Comparison of ENCODE assay signal across 8 cellular contexts in the genomic region with DNA sequence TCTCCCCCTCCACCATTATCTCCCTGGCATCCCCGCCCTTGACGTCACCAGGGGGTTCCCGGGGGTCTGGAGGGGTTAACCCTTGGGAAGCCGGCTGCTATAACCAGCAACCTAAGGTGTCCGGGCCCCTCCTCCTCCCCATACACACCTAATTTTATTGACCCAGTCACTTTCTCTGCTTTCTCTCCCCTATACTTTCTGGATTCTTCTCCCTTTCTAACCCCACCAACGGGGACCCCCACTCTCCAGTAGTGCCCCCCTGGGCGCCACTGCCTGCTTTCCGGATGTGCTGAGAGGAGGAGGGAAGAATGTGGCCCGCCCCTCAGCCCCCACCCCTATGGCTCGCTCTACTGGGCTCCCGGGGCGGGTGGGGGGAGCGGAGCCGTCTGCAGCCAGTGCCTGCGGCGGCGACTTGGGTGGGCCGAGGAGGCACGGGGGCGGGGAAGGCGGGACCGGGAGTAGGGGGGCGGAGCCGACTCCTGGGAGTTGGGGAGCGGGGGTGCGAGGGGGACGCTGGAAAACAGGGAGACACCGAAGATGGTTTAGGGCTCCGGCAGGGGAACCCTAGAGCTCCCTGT. TPM values are rescaled to one million over a fixed set of nuclear protein-coding genes. Genes with fewer than 3 reads are reported as not detected.
DNase-seq lines count a peak whose midpoint lies in the region; ATAC-seq, FAIRE-seq and TF ChIP-seq lines count a peak whose summit lies in the region.

No MANE protein-coding gene starts in this region.

- H3K18ac ChIP-seq in H1 (ENCODE audit: extremely low read depth, low read length) = peak overlapping the region; percentile 98

- H3K79me2 ChIP-seq in ACC112 (ENCODE audit: control insufficient read depth, insufficient read depth, low read length, unreplicated experiment) (no peaks in the 10 kb centered on the region), H1 (ENCODE audit: control insufficient read depth in 1 of 2, insufficient read depth in 2 of 2, low read length in 2 of 2) (peaks cover 0 to 15% of the 10 kb centered on the region in 2 experiments; a peak in 1 of 4 replicates)

- POLR2A ChIA-PET in T-cell (lab: Charles Lee) (interaction anchor here in 1 of 2 donors (0.5 kb wide), 1 partner anchor 49 kb away, joined by 5 read pairs; no protein-coding TSS in a partner anchor), H1 (lab: Charles Lee; ENCODE audit: partially characterized antibody) (interaction anchor here (1.0 to 6.4 kb wide), 9 partner anchors 9 to 238 kb away, joined by 3 to 51 read pairs (median 4); a partner anchor contains a TSS)

- H3K27me3 Mint-ChIP-seq in T-cell = peaks cover 0 to 16% of the 10 kb centered on the region in 2 donors
- H3K27me3 Mint-ChIP-seq in mesothelial cell of epicardium (ENCODE audit: low read depth) = peaks cover 54% of the 10 kb centered on the region
- H3K27me3 Mint-ChIP-seq in type B pancreatic cell = peaks cover 22% of the 10 kb centered on the region

- no peak overlapping the region for H2AK5ac ChIP-seq in H1 (ENCODE audit: low read depth, low read length)

- peak overlapping the region; percentile 84 to 95 for H3K4me2 ChIP-seq in H1 (ENCODE audit: insufficient read depth in 1 of 2, low read depth in 2 of 2, low read length in 2 of 2)

- H3K36me3 Mint-ChIP-seq in T-cell = no peaks in the 10 kb centered on the region
- no peaks in the 10 kb centered on the region for H3K36me3 Mint-ChIP-seq in mesothelial cell of epicardium
- no peaks in the 10 kb centered on the region for H3K36me3 Mint-ChIP-seq in type B pancreatic cell

- peak in 1 of 2 experiments; percentile 8; a peak in 1 of 3 replicates for TF ChIP-seq POLR2A in H1 (IDR thresholded peaks at IDR 0.05; ENCODE audit: control extremely low read depth in 1 of 2, low read depth in 2 of 2, low read length in 2 of 2)

- H4K91ac ChIP-seq in H1 (replicated peaks; ENCODE audit: insufficient read length, low read length) = no peak overlapping the region

- no peak for TF ChIP-seq RAD21 in H1 (IDR thresholded peaks at IDR 0.05 in 1 of 2, conservative IDR thresholded peaks at IDR 0.05 in 1 of 2; ENCODE audit: low read depth in 2 of 2, low read length in 2 of 2)

- H3K4me3 Mint-ChIP-seq in T-cell (peak overlapping the region; percentile 81 to 88 (median 88)), mesothelial cell of epicardium (peak overlapping the region; percentile 81), type B pancreatic cell (peak overlapping the region; percentile 93)

- WGBS in H1 (ENCODE audit: extremely low coverage in 1 of 2, insufficient coverage in 1 of 2, insufficient read length in 1 of 2, insufficient replicate concordance in 2 of 2, low coverage in 1 of 2, low lambda C conversion rate in 2 of 2, missing lambda C conversion rate in 1 of 2), 2 experiments = 0% methylated on average over 7 of the region's 29 CpGs; no CpG with 5 or more reads in 1 of the 2 experiments

- H3K9ac ChIP-seq in H1 (replicated peaks in 1 of 4; ENCODE audit: extremely low read depth in 1 of 4, low read depth in 3 of 4, low read length in 3 of 4) = peak overlapping the region in 3 of 4 experiments; percentile 72 to 83 (median 74); a peak in 6 of 7 replicates

- no peak for ATAC-seq in T-cell (replicated peaks in 1 of 4)
- no peak for ATAC-seq in GM21576 (IDR thresholded peaks at IDR 0.05; ENCODE audit: unreplicated experiment)

- H2BK12ac ChIP-seq in H1 (ENCODE audit: low read depth, low read length) = peak overlapping the region; percentile 90; the same call in 1 of the 2 replicates

- no peak overlapping the region for H3K14ac ChIP-seq in H1 (ENCODE audit: insufficient read length)

- CTCF ChIA-PET in T-cell (lab: Charles Lee) = interaction anchor here (0.6 to 5.8 kb wide), 4 partner anchors 15 to 19 kb away, joined by 3 to 53 read pairs (median 4); a partner anchor contains a TSS
- CTCF ChIA-PET in H1 (lab: Charles Lee; ENCODE audit: partially characterized antibody) = interaction anchor here (0.5 to 18.5 kb wide), 13 partner anchors 9 to 531 kb away, joined by 3 to 478 read pairs (median 4); a partner anchor contains a TSS

- no peak for FAIRE-seq in H1 (lab: Jason Lieb, UNC)

- H3K23me2 ChIP-seq in H1 (ENCODE audit: low read depth, low read length) = peaks cover 4% of the 10 kb centered on the region; the same call in 1 of the 2 replicates

- DNase-seq in GM13977 (ENCODE audit: low spot score) (peak; percentile 71), T-cell (peak in 2 of 34 experiments; percentile 19 to 26), H1 (ENCODE audit: low read depth in 1 of 2, low spot score in 2 of 2) (peak in 1 of 2 experiments; percentile 92), mesothelial cell of epicardium (ENCODE audit: low spot score in 2 of 2, unreplicated experiment in 2 of 2) (peak; percentile 61 to 74), type B pancreatic cell (ENCODE audit: extremely low spot score, unreplicated experiment) (peak; percentile 85), NCI-H1092 (lab: John Stamatoyannopoulos, UW) (no peak)

- H3K36me3 ChIP-seq in ACC112 (ENCODE audit: insufficient read depth, low read length) (no peaks in the 10 kb centered on the region), H1 (ENCODE audit: control insufficient read depth in 2 of 4, insufficient read depth in 4 of 4, low read length in 3 of 4) (peaks cover 0 to 4% (median 1%) of the 10 kb centered on the region in 4 experiments; a peak in 4 of 8 replicates)

- peaks cover 34 to 56% (median 50%) of the 10 kb centered on the region in 3 donors for H3K4me1 Mint-ChIP-seq in T-cell
- H3K4me1 Mint-ChIP-seq in mesothelial cell of epicardium = peaks cover 27% of the 10 kb centered on the region
- peaks cover 21% of the 10 kb centered on the region for H3K4me1 Mint-ChIP-seq in type B pancreatic cell (ENCODE audit: unreplicated experiment)

- H3K56ac ChIP-seq in H1 (replicated peaks; ENCODE audit: insufficient read length, low read depth, low read length) = peak overlapping the region; percentile 37

- H3K27ac Mint-ChIP-seq in T-cell (no peak overlapping the region), mesothelial cell of epicardium (peak overlapping the region; percentile 81), type B pancreatic cell (peak overlapping the region; percentile 90)

- 0 out of 3 replicates have a peak, but pooled peaks of 1 of the 2 experiments have one; percentile 17 for TF ChIP-seq EP300 in H1 (IDR thresholded peaks at IDR 0.05; ENCODE audit: borderline replicate concordance in 1 of 2, low read depth in 2 of 2, low read length in 2 of 2)

- H3K9me3 ChIP-seq in H1 (ENCODE audit: insufficient read depth in 2 of 2, low read depth in 1 of 2, low read length in 1 of 2) = no peaks in the 10 kb centered on the region

- no peak overlapping the region for H2BK120ac ChIP-seq in H1 (replicated peaks; ENCODE audit: low read depth, low read length)

- H3K79me1 ChIP-seq in H1 (ENCODE audit: low read depth, low read length) = no peaks in the 10 kb centered on the region

- no peaks in the 10 kb centered on the region for H3K9me3 Mint-ChIP-seq in T-cell
- H3K9me3 Mint-ChIP-seq in mesothelial cell of epicardium = no peaks in the 10 kb centered on the region
- no peaks in the 10 kb centered on the region for H3K9me3 Mint-ChIP-seq in type B pancreatic cell

- in situ Hi-C loops in GM13977 (cut with MboI; ENCODE audit: low pct_unique_long_range_greater_than_20kb, low sequenced_read_pairs, unreplicated experiment) = no loop called here

- H3K23ac ChIP-seq in H1 (ENCODE audit: insufficient read length) = no peak overlapping the region

- H2BK5ac ChIP-seq in H1 (ENCODE audit: low read depth, low read length) = peak overlapping the region; percentile 98

- TF ChIP-seq CTCF in GM13977 (IDR thresholded peaks at IDR 0.05; ENCODE audit: extremely low read depth, insufficient read depth, missing control alignments) = no peak
- no peak for TF ChIP-seq CTCF in H1 (IDR thresholded peaks at IDR 0.05; ENCODE audit: control extremely low read depth in 1 of 3, insufficient read depth in 1 of 3, low read depth in 1 of 3, low read length in 3 of 3)
- no peak for TF ChIP-seq CTCF in mesothelial cell of epicardium (IDR thresholded peaks at IDR 0.05; ENCODE audit: unreplicated experiment)
- TF ChIP-seq CTCF in type B pancreatic cell (conservative IDR thresholded peaks at IDR 0.05) = no peak

- H3K27ac ChIP-seq in ACC112 (ENCODE audit: low read depth, low read length) (no peak overlapping the region), H1 (ENCODE audit: low read depth, low read length) (peak overlapping the region; percentile 87)

- H2BK15ac ChIP-seq in H1 (ENCODE audit: low read length) = no peak overlapping the region

- H3K4me3 ChIP-seq in ACC112 (ENCODE audit: low read depth, low read length) (peak overlapping the region; percentile 80), H1 (ENCODE audit: extremely low read depth in 1 of 4, insufficient read depth in 2 of 4, low read depth in 3 of 4, low read length in 4 of 4) (peak overlapping the region; percentile 72 to 91 (median 86))

- H4K20me1 ChIP-seq in H1 (replicated peaks in 1 of 2; ENCODE audit: control insufficient read depth in 1 of 2, insufficient read depth in 2 of 2, low read length in 2 of 2) = no peaks in the 10 kb centered on the region

- H3K4me1 ChIP-seq in ACC112 (ENCODE audit: control insufficient read depth, insufficient read depth, low read length, unreplicated experiment) (peaks cover 22% of the 10 kb centered on the region), H1 (replicated peaks in 1 of 4; ENCODE audit: control insufficient read depth in 3 of 4, insufficient read depth in 4 of 4, low read length in 3 of 4) (peaks cover 0 to 12% (median 6%) of the 10 kb centered on the region in 4 experiments; a peak in 6 of 7 replicates)

- no peak overlapping the region for H3K4ac ChIP-seq in H1 (replicated peaks; ENCODE audit: insufficient read length, low read depth, low read length)

- H2BK20ac ChIP-seq in H1 (ENCODE audit: low read length) = no peak overlapping the region

- H4K5ac ChIP-seq in H1 (ENCODE audit: insufficient read length, low read depth, low read length) = peak overlapping the region; percentile 40

- H3K27me3 ChIP-seq in ACC112 (ENCODE audit: insufficient read depth, low read length) (peaks cover 17% of the 10 kb centered on the region), H1 (replicated peaks in 1 of 4; ENCODE audit: control insufficient read depth in 3 of 4, extremely low read depth in 1 of 4, insufficient read depth in 3 of 4, low read length in 3 of 4) (no peaks in the 10 kb centered on the region)

- peak overlapping the region; percentile 70 for H2AFZ ChIP-seq in ACC112 (ENCODE audit: low read length, unreplicated experiment)
- H2AFZ ChIP-seq in H1 (ENCODE audit: low read length) = no peak overlapping the region

- H4K8ac ChIP-seq in H1 (ENCODE audit: extremely low read depth, insufficient read depth, low read length) = no peak overlapping the region

RNA-seq across cellular contexts. Expression of a gene that starts 1.8 kb away (rescaled TPM):
- total RNA-seq in T-cell = 1 to 10 TPM in 2 of 5 donors, under 1 TPM in 3; 0.53 to 1.6 (median 0.82) TPM
- total RNA-seq in H1 (2021; fragmentation: NEBNext Ultra II Directional; extraction: Animal tissue kit (Norgen Biotek cat#: 25700)) = 20.6 and 23.5 TPM in 2 replicates
- 25.3 and 31.0 TPM in 2 replicates for polyA plus RNA-seq in H1 (2011; rRNA removed)
- 24.6 TPM for polyA plus RNA-seq in H1 (2011; cell fraction: cytosol; rRNA removed)
- 86.7 TPM for polyA plus RNA-seq in H1 (2011; cell fraction: nucleus; rRNA removed)
- 19.9 to 24.3 TPM (median 22.0 TPM) in 4 replicates for polyA plus RNA-seq in H1 (2012, experiment 1 of 2)
- polyA plus RNA-seq in H1 (2012, experiment 2 of 2) = 14.8 TPM
- polyA plus RNA-seq in H1 (2013, experiment 1 of 2) = 17.8 TPM
- polyA plus RNA-seq in H1 (2013, experiment 2 of 2) = 16.1 TPM
- 25.1 and 28.1 TPM in 2 replicates for polyA minus RNA-seq in H1 (2011; rRNA and poly(A)+ RNA removed)
- 16.2 TPM for polyA minus RNA-seq in H1 (2011; cell fraction: cytosol; rRNA and poly(A)+ RNA removed)
- 30.0 TPM for polyA minus RNA-seq in H1 (2011; cell fraction: nucleus; rRNA and poly(A)+ RNA removed)
- total RNA-seq in mesothelial cell of epicardium = 6.0 to 10.1 TPM (median 8.4 TPM) in 3 replicates
- total RNA-seq in type B pancreatic cell (ENCODE audit: low replicate concordance) = 3.5 and 22.7 TPM in 2 replicates

RNA-seq across cellular contexts. Expression of a gene that starts 6.3 kb away (rescaled TPM):
- under 1 TPM in 3 of 5 donors, not detected in 2; 0.09 to 0.13 (median 0.12) TPM for total RNA-seq in T-cell
- 7.0 and 10.2 TPM in 2 replicates for total RNA-seq in H1 (2021; fragmentation: NEBNext Ultra II Directional; extraction: Animal tissue kit (Norgen Biotek cat#: 25700))
- 18.8 and 31.9 TPM in 2 replicates for polyA plus RNA-seq in H1 (2011; rRNA removed)
- polyA plus RNA-seq in H1 (2011; cell fraction: cytosol; rRNA removed) = 30.8 TPM
- polyA plus RNA-seq in H1 (2011; cell fraction: nucleus; rRNA removed) = 31.1 TPM
- polyA plus RNA-seq in H1 (2012, experiment 1 of 2) = 10.8 to 13.7 TPM (median 12.5 TPM) in 4 replicates
- polyA plus RNA-seq in H1 (2012, experiment 2 of 2) = 11.1 TPM
- 9.0 TPM for polyA plus RNA-seq in H1 (2013, experiment 1 of 2)
- 10.3 TPM for polyA plus RNA-seq in H1 (2013, experiment 2 of 2)
- polyA minus RNA-seq in H1 (2011; rRNA and poly(A)+ RNA removed) = 16.4 and 33.1 TPM in 2 replicates
- 17.2 TPM for polyA minus RNA-seq in H1 (2011; cell fraction: cytosol; rRNA and poly(A)+ RNA removed)
- 12.8 TPM for polyA minus RNA-seq in H1 (2011; cell fraction: nucleus; rRNA and poly(A)+ RNA removed)
- total RNA-seq in mesothelial cell of epicardium = 0.09 TPM in 1 of 3 replicates, not detected in the others
- 0.27 and 0.29 TPM in 2 replicates for total RNA-seq in type B pancreatic cell (ENCODE audit: low replicate concordance)

RNA-seq across cellular contexts. Expression of a gene that starts 18.3 kb away (rescaled TPM):
- 100 to 1,000 TPM; 198 to 413 (median 243) TPM for total RNA-seq in T-cell
- total RNA-seq in H1 (2021; fragmentation: NEBNext Ultra II Directional; extraction: Animal tissue kit (Norgen Biotek cat#: 25700)) = 2.3 and 3.2 TPM in 2 replicates
- polyA plus RNA-seq in H1 (2011; rRNA removed) = 6.0 and 7.0 TPM in 2 replicates
- 5.3 TPM for polyA plus RNA-seq in H1 (2011; cell fraction: cytosol; rRNA removed)
- 13.6 TPM for polyA plus RNA-seq in H1 (2011; cell fraction: nucleus; rRNA removed)
- polyA plus RNA-seq in H1 (2012, experiment 1 of 2) = 3.4 to 4.9 TPM (median 4.3 TPM) in 4 replicates
- 4.3 TPM for polyA plus RNA-seq in H1 (2012, experiment 2 of 2)
- 3.3 TPM for polyA plus RNA-seq in H1 (2013, experiment 1 of 2)
- polyA plus RNA-seq in H1 (2013, experiment 2 of 2) = 3.0 TPM
- polyA minus RNA-seq in H1 (2011; rRNA and poly(A)+ RNA removed) = 2.5 and 4.9 TPM in 2 replicates
- polyA minus RNA-seq in H1 (2011; cell fraction: cytosol; rRNA and poly(A)+ RNA removed) = 1.8 TPM
- 2.7 TPM for polyA minus RNA-seq in H1 (2011; cell fraction: nucleus; rRNA and poly(A)+ RNA removed)
- 0.90 to 1.1 TPM in 2 of 3 replicates, not detected in the other for total RNA-seq in mesothelial cell of epicardium
- 0.52 and 1.8 TPM in 2 replicates for total RNA-seq in type B pancreatic cell (ENCODE audit: low replicate concordance)

RNA-seq across cellular contexts. Expression of a gene that starts 26.5 kb away (rescaled TPM):
- total RNA-seq in T-cell = 100 to 1,000 TPM; 167 to 350 (median 320) TPM
- 398 and 407 TPM in 2 replicates for total RNA-seq in H1 (2021; fragmentation: NEBNext Ultra II Directional; extraction: Animal tissue kit (Norgen Biotek cat#: 25700))
- 194 and 255 TPM in 2 replicates for polyA plus RNA-seq in H1 (2011; rRNA removed)
- 252 TPM for polyA plus RNA-seq in H1 (2011; cell fraction: cytosol; rRNA removed)
- polyA plus RNA-seq in H1 (2011; cell fraction: nucleus; rRNA removed) = 777 TPM
- 284 to 339 TPM (median 323 TPM) in 4 replicates for polyA plus RNA-seq in H1 (2012, experiment 1 of 2)
- polyA plus RNA-seq in H1 (2012, experiment 2 of 2) = 230 TPM
- polyA plus RNA-seq in H1 (2013, experiment 1 of 2) = 724 TPM
- polyA plus RNA-seq in H1 (2013, experiment 2 of 2) = 726 TPM
- polyA minus RNA-seq in H1 (2011; rRNA and poly(A)+ RNA removed) = 393 and 430 TPM in 2 replicates
- 168 TPM for polyA minus RNA-seq in H1 (2011; cell fraction: cytosol; rRNA and poly(A)+ RNA removed)
- 352 TPM for polyA minus RNA-seq in H1 (2011; cell fraction: nucleus; rRNA and poly(A)+ RNA removed)
- total RNA-seq in mesothelial cell of epicardium = 163 to 192 TPM (median 177 TPM) in 3 replicates
- 200 and 211 TPM in 2 replicates for total RNA-seq in type B pancreatic cell (ENCODE audit: low replicate concordance)

RNA-seq across cellular contexts. Expression of a gene that starts 26.8 kb away (rescaled TPM):
- total RNA-seq in T-cell (under 1 TPM in 3 of 5 donors, not detected in 2; 0.13 to 0.23 (median 0.18) TPM), mesothelial cell of epicardium (0.24 to 0.32 TPM (median 0.31 TPM) in 3 replicates), type B pancreatic cell (ENCODE audit: low replicate concordance) (not detected in 2 replicates)
- total RNA-seq in H1 (2021; fragmentation: NEBNext Ultra II Directional; extraction: Animal tissue kit (Norgen Biotek cat#: 25700)) = not detected in 2 replicates
- polyA plus RNA-seq in H1 (2011; rRNA removed) = 0.15 and 0.30 TPM in 2 replicates
- 0.12 TPM for polyA plus RNA-seq in H1 (2011; cell fraction: cytosol; rRNA removed)
- polyA plus RNA-seq in H1 (2011; cell fraction: nucleus; rRNA removed) = 0.26 TPM
- 0.51 to 0.74 TPM (median 0.59 TPM) in 4 replicates for polyA plus RNA-seq in H1 (2012, experiment 1 of 2)
- 0.08 TPM for polyA plus RNA-seq in H1 (2012, experiment 2 of 2)
- polyA plus RNA-seq in H1 (2013, experiment 1 of 2) = 0.06 TPM
- 0.06 TPM for polyA plus RNA-seq in H1 (2013, experiment 2 of 2)
- 0.07 and 0.28 TPM in 2 replicates for polyA minus RNA-seq in H1 (2011; rRNA and poly(A)+ RNA removed)
- not detected for polyA minus RNA-seq in H1 (2011; cell fraction: cytosol; rRNA and poly(A)+ RNA removed)
- polyA minus RNA-seq in H1 (2011; cell fraction: nucleus; rRNA and poly(A)+ RNA removed) = not detected

Comparison
In these comparisons a context has a peak if more than half of its experiments do, and no peak if none do; other contexts are left out.
1. H3K27ac Mint-ChIP-seq: peak in mesothelial cell of epicardium (single experiment) and type B pancreatic cell (single experiment); none in T-cell (0 of 2).
2. RNA of a gene that starts 18.3 kb away (total RNA-seq): 198 to 413 TPM in T-cell; 2.3 to 3.2 TPM in H1, 0.52 to 1.8 TPM in type B pancreatic cell and 0.90 to 1.1 TPM in mesothelial cell of epicardium; every median in the first group is over 10 times any median in the second.
3. Peak in every context shown above with its lines, with median percentiles within 50 percentile points of each other: H3K4me3 Mint-ChIP-seq.